8 cellular contexts compared by ENCODE assay signal in the genomic region with DNA sequence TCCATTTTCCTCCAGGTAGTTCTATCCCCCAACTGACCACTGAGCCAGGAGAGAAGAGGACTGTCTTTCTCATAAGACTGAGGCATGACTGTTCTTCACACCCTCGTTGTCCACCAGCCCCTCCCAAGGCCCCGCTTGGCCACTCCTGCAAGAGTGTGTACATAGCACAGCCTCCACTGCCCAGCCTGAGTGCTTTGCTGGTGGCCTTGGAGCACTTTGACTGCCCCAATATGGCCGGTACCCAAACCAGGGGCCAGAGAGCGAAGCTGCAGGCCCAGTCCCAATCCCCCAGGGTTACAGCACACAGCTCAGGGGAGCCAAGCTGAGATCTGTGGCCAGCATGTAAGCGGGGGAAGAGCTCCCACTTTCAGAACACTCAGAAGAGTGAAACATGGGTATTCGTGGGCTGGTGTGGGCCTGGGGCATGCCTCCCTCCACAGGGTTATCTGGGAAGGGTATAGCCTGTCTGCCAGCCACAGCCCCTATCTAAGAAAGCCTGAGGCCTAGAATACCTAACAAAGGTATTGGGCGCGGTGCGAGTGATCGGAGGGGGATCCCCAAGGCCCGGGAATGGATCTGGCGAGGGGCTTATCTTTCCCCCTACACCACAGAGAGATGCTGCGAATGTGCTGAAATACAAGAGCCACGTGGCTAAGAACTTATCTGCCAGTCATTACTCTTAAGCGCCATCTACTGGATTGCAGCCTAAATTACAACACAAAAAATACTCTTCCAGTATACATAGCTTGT.
A peak's percentile ranks its signal among the peaks of the same experiment; 100 is the strongest.
DNase-seq lines count a peak whose midpoint lies in the region; ATAC-seq, FAIRE-seq and TF ChIP-seq lines count a peak whose summit lies in the region.

No MANE protein-coding gene starts in this region.

- ATAC-seq in HG02798 (IDR thresholded peaks at IDR 0.05; ENCODE audit: poor library complexity, unreplicated experiment) (peak; percentile 87), memory B cell (ENCODE audit: low read depth) (peak; percentile 57)

- H3K4me3 Mint-ChIP-seq in memory B cell, result no peak overlapping the region

- DNase-seq in BE2C (peak; percentile 15), GM12891 (ENCODE audit: insufficient read length, low spot score) (peak; percentile 6), NCI-H226 (peak; percentile 44), astrocyte of the cerebellum (ENCODE audit: low read depth) (peak; percentile 1), memory B cell (ENCODE audit: low spot score in 2 of 2) (peak; percentile 11 to 27), midbrain (lab: John Stamatoyannopoulos, UW) (no peak), superior temporal gyrus (ENCODE audit: extremely low spot score) (no peak)

- H3K27ac Mint-ChIP-seq in memory B cell, result no peak overlapping the region

- TF ChIP-seq CTCF in BE2C (IDR thresholded peaks at IDR 0.05; ENCODE audit: low read depth, low read length) (peak; percentile 63), astrocyte of the cerebellum (IDR thresholded peaks at IDR 0.05; ENCODE audit: low read depth, low read length, missing control alignments) (peak; percentile 51)

- no peaks in the 10 kb centered on the region for H3K27me3 Mint-ChIP-seq in memory B cell

- no peaks in the 10 kb centered on the region for H3K4me1 ChIP-seq in BE2C

- peaks cover 28% of the 10 kb centered on the region for H3K36me3 Mint-ChIP-seq in memory B cell

- peaks cover 2% of the 10 kb centered on the region for H3K4me1 Mint-ChIP-seq in memory B cell

- no peak for TF ChIP-seq POLR2A in GM12891 (IDR thresholded peaks at IDR 0.05; ENCODE audit: low read depth, low read length)

- in situ Hi-C loops in astrocyte of the cerebellum (cut with HindIII; ENCODE audit: low sequenced_read_pairs), result no loop called here

- no peak overlapping the region for H3K4me3 ChIP-seq in BE2C (ENCODE audit: low read depth, low read length)
- H3K4me3 ChIP-seq in astrocyte of the cerebellum (ENCODE audit: low read depth, low read length), result no peak overlapping the region

- H3K36me3 ChIP-seq in BE2C, result no peaks in the 10 kb centered on the region

- no peaks in the 10 kb centered on the region for H3K27me3 ChIP-seq in BE2C

- H3K9me3 ChIP-seq in BE2C, result no peaks in the 10 kb centered on the region

- peaks cover 4% of the 10 kb centered on the region for H3K9me3 Mint-ChIP-seq in memory B cell

- peak; percentile 77 for FAIRE-seq in GM12891 (lab: Jason Lieb, UNC)

TF ChIP-seq in GM12891, 5 proteins besides CTCF, POLR2A, EP300 and RAD21:
- TF ChIP-seq POLR2AphosphoS5 (IDR thresholded peaks at IDR 0.05; ENCODE audit: low read depth, low read length) (no peak), PAX5 (IDR thresholded peaks at IDR 0.05; ENCODE audit: insufficient read depth, low read length, severe bottlenecking) (no peak)

Comparison
In these comparisons a context has a peak if more than half of its experiments do, and no peak if none do; other contexts are left out.
1. DNase-seq: peak in BE2C (single experiment), GM12891 (single experiment), NCI-H226 (single experiment), astrocyte of the cerebellum (single experiment) and memory B cell (2 of 2); none in midbrain (single experiment) and superior temporal gyrus (single experiment).